ENCODE assay signal across 25 cellular contexts in genomic region chr4:86717651-86718050, GRCh38.
A peak's percentile ranks its signal among the peaks of the same experiment; 100 is the strongest.
DNase-seq lines count a peak whose midpoint lies in the region; ATAC-seq, FAIRE-seq and TF ChIP-seq lines count a peak whose summit lies in the region.
"Had no signal": no experiment of that assay in that cellular context is flagged by ENCODE, and none has a peak within 500 bp of the region (broad histone marks: within the 10 kb centered on the region; RNA-seq: fewer than 3 reads in every experiment).

No MANE protein-coding gene starts in this region.

- peaks cover 62% of the 10 kb centered on the region for H3K36me3 Mint-ChIP-seq in nephron (ENCODE audit: low read depth)
- no peaks in the 10 kb centered on the region for H3K36me3 Mint-ChIP-seq in natural killer cell
- H3K36me3 Mint-ChIP-seq: activated naive CD4-positive, alpha-beta T cell treated with anti-CD3 and anti-CD28 coated beads, Interleukin-2, amount 10 ng/mL, durations not matched to agents 7 days and 5 days; CD4-positive, CD25-positive, alpha-beta regulatory T cell had no signal

- H3K27ac Mint-ChIP-seq in nephron (peak overlapping the region; percentile 75 to 92 (median 77)), natural killer cell (no peak overlapping the region)
- H3K27ac Mint-ChIP-seq: activated CD4-positive, alpha-beta T cell treated with anti-CD3 and anti-CD28 coated beads, Interleukin-2, amount 10 ng/mL, durations not matched to agents 7 days and 5 days; activated naive CD4-positive, alpha-beta T cell treated with anti-CD3 and anti-CD28 coated beads, Interleukin-2, amount 10 ng/mL, durations not matched to agents 7 days and 5 days; CD4-positive, CD25-positive, alpha-beta regulatory T cell; endodermal cell had no signal

- intact Hi-C loops in natural killer cell (cut with micrococcal nuclease) = no loop called here

- H3K4me1 Mint-ChIP-seq in nephron (no peaks in the 10 kb centered on the region), natural killer cell (no peaks in the 10 kb centered on the region)
- H3K4me1 Mint-ChIP-seq: activated CD4-positive, alpha-beta T cell treated with anti-CD3 and anti-CD28 coated beads, Interleukin-2, amount 10 ng/mL, durations not matched to agents 7 days and 5 days; activated naive CD4-positive, alpha-beta T cell treated with anti-CD3 and anti-CD28 coated beads, Interleukin-2, amount 10 ng/mL, durations not matched to agents 7 days and 5 days; CD4-positive, CD25-positive, alpha-beta regulatory T cell had no signal

- FAIRE-seq in RCC 7860 (lab: Jason Lieb, UNC) = peak; percentile 93
- FAIRE-seq: keratinocyte had no signal

- peaks cover 2% of the 10 kb centered on the region for H3K9me3 Mint-ChIP-seq in nephron
- peaks cover 2 to 4% of the 10 kb centered on the region in 2 donors for H3K9me3 Mint-ChIP-seq in natural killer cell
- H3K9me3 Mint-ChIP-seq: activated naive CD4-positive, alpha-beta T cell treated with anti-CD3 and anti-CD28 coated beads, Interleukin-2, amount 10 ng/mL, durations not matched to agents 7 days and 5 days had no signal

- ATAC-seq in GM18907 (IDR thresholded peaks at IDR 0.05; ENCODE audit: unreplicated experiment) (peak; percentile 85), HG02938 (IDR thresholded peaks at IDR 0.05; ENCODE audit: unreplicated experiment) (peak; percentile 70), natural killer cell (no peak)

- no peaks in the 10 kb centered on the region for H3K27me3 Mint-ChIP-seq in nephron (ENCODE audit: low read depth)
- H3K27me3 Mint-ChIP-seq in natural killer cell (ENCODE audit: low read depth in 2 of 2) = no peaks in the 10 kb centered on the region
- H3K27me3 Mint-ChIP-seq: activated naive CD4-positive, alpha-beta T cell treated with anti-CD3 and anti-CD28 coated beads, Interleukin-2, amount 10 ng/mL, durations not matched to agents 7 days and 5 days; CD4-positive, CD25-positive, alpha-beta regulatory T cell had no signal

- DNase-seq in RCC 7860 (ENCODE audit: low spot score) (peak; percentile 25), natural killer cell (no peak), ureter (ENCODE audit: low spot score) (no peak), NCI-H187 treated with DMSO at 0.1 percent for 48 hours (lab: John Stamatoyannopoulos, UW) (no peak), HuH-7 (ENCODE audit: low spot score) (no peak)
- DNase-seq: activated CD4-positive, alpha-beta T cell treated with anti-CD3 and anti-CD28 coated beads, Interleukin-2, amount 10 ng/mL, durations not matched to agents 7 days and 5 days; activated naive CD4-positive, alpha-beta T cell treated with anti-CD3 and anti-CD28 coated beads, Interleukin-2, amount 10 ng/mL, durations not matched to agents 7 days and 5 days; amygdala; CD4-positive, CD25-positive, alpha-beta regulatory T cell; cortex of kidney; DMS153; endodermal cell; GF-D8; IMR-90; NCI-H1048; NCI-H2029 treated with DMSO at 0.1 percent for 48 hours; PC-9; SIG-M5; SW 1271; T1000; trophoblast cell had no signal

- TF ChIP-seq CTCF in nephron (IDR thresholded peaks at IDR 0.05; ENCODE audit: unreplicated experiment in 3 of 3) = no peak
- TF ChIP-seq CTCF in natural killer cell (IDR thresholded peaks at IDR 0.05) = no peak

- H3K4me3 Mint-ChIP-seq in nephron (peak overlapping the region in 1 of 3 experiments; percentile 11), natural killer cell (no peak overlapping the region)
- H3K4me3 Mint-ChIP-seq: activated CD4-positive, alpha-beta T cell treated with anti-CD3 and anti-CD28 coated beads, Interleukin-2, amount 10 ng/mL, durations not matched to agents 7 days and 5 days; activated naive CD4-positive, alpha-beta T cell treated with anti-CD3 and anti-CD28 coated beads, Interleukin-2, amount 10 ng/mL, durations not matched to agents 7 days and 5 days; CD4-positive, CD25-positive, alpha-beta regulatory T cell; endodermal cell had no signal

Comparison
In these comparisons a context has a peak if more than half of its experiments do, and no peak if none do; other contexts are left out.
1. ATAC-seq: peak in GM18907 (single experiment) and HG02938 (single experiment); none in natural killer cell (0 of 3).
2. H3K27ac Mint-ChIP-seq: peak in nephron (3 of 3); none in natural killer cell (0 of 2).